In the genomic region with DNA sequence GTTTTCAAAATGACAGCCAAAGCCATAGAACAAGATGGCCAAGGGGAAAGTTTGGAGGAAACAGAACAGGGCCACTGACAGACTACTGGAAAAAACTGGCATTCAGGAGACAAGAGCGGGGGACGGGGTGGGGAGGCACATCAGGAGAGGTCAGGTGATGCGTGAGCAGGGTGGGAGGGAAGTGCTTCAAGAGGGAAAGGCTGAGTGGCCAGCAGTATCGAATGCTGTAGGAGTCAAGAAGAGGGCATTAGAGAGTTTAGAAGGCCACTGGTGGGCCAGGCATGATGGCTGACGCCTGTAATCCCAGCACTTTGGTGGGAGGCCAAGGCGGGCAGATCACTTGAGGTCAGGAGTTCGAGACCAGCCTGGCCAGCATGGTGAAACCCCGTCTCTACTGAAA, we compare ENCODE assay signal across 19 cellular contexts. TPM values are rescaled to one million over a fixed set of nuclear protein-coding genes. Genes with fewer than 3 reads are reported as not detected.
DNase-seq lines count a peak whose midpoint lies in the region; ATAC-seq and TF ChIP-seq lines count a peak whose summit lies in the region.
"Had no signal": no experiment of that assay in that cellular context is flagged by ENCODE, and none has a peak within 500 bp of the region (broad histone marks: within the 10 kb centered on the region; RNA-seq: fewer than 3 reads in every experiment).

No MANE protein-coding gene starts in this region.

- CTCF ChIA-PET in CD4-positive, alpha-beta memory T cell (lab: Charles Lee; ENCODE audit: partially characterized antibody): interaction anchor here (1.5 to 2.0 kb wide), 2 partner anchors 11 to 19 kb away, joined by 4 to 5 read pairs; no protein-coding TSS in a partner anchor

- H4K20me1 ChIP-seq in neural progenitor cell (ENCODE audit: low read depth): peaks cover 84% of the 10 kb centered on the region

- peaks cover 27 to 82% of the 10 kb centered on the region in 2 donors for H3K36me3 Mint-ChIP-seq in CD4-positive, alpha-beta memory T cell
- H3K36me3 Mint-ChIP-seq in brain (peaks cover 44% of the 10 kb centered on the region), neural progenitor cell (peaks cover 23% of the 10 kb centered on the region)

- no peaks in the 10 kb centered on the region for H3K27me3 ChIP-seq in CD4-positive, alpha-beta memory T cell (ENCODE audit: insufficient read depth, low read length)
- H3K27me3 ChIP-seq in H7 (ENCODE audit: control insufficient read depth, insufficient read depth, low read length) (no peaks in the 10 kb centered on the region), neural progenitor cell (no peaks in the 10 kb centered on the region)
- H3K27me3 ChIP-seq: BE2C, foreskin keratinocyte, SJCRH30, tibial artery had no signal

- no peak for TF ChIP-seq CTCF in brain (conservative IDR thresholded peaks at IDR 0.05)
- no peak for TF ChIP-seq CTCF in neural progenitor cell (IDR thresholded peaks at IDR 0.05)

- H3K27me3 Mint-ChIP-seq in CD4-positive, alpha-beta memory T cell: no peaks in the 10 kb centered on the region
- H3K27me3 Mint-ChIP-seq in brain (peaks cover 5% of the 10 kb centered on the region), neural progenitor cell (ENCODE audit: insufficient read depth, low read depth) (peaks cover 10% of the 10 kb centered on the region)
- H3K27me3 Mint-ChIP-seq: activated CD4-positive, alpha-beta T cell treated with anti-CD3 and anti-CD28 coated beads for 36 hours had no signal

- H3K36me3 ChIP-seq in CD4-positive, alpha-beta memory T cell (ENCODE audit: insufficient read depth, low read length): peaks cover 59% of the 10 kb centered on the region
- H3K36me3 ChIP-seq in H7 (replicated peaks; ENCODE audit: control insufficient read depth, insufficient read depth, low read length) (peaks cover 24% of the 10 kb centered on the region), neural progenitor cell (no peaks in the 10 kb centered on the region)

- DNase-seq in CD4-positive, alpha-beta memory T cell: no peak
- DNase-seq in H7 (peak; percentile 46), neural progenitor cell (ENCODE audit: low spot score) (no peak), NCI-H345 treated with DMSO at 0.1 percent for 48 hours (lab: John Stamatoyannopoulos, UW; ENCODE audit: unreplicated experiment) (no peak)
- DNase-seq: activated CD4-positive, alpha-beta T cell treated with anti-CD3 and anti-CD28 coated beads for 36 hours; activated T-cell treated with anti-CD3 and anti-CD28 coated beads, Interleukin-2, amount 50 U/mL, for 48 hours; BE2C; foreskin keratinocyte; lower lobe of right lung; NCI-H1694; NCI-H524; SJCRH30; T-helper 9 cell; tibial artery had no signal

- POLR2A ChIA-PET in CD4-positive, alpha-beta memory T cell (lab: Charles Lee; ENCODE audit: partially characterized antibody): interaction anchor here (41.4 kb wide), 1 partner anchor 36 kb away, joined by 1746 read pairs; the partner anchor contains the start of gene SUN2

- H3K4me3 Mint-ChIP-seq in CD4-positive, alpha-beta memory T cell: no peak overlapping the region
- H3K4me3 Mint-ChIP-seq in brain (no peak overlapping the region), neural progenitor cell (peak overlapping the region; percentile 2)
- H3K4me3 Mint-ChIP-seq: activated CD4-positive, alpha-beta T cell treated with anti-CD3 and anti-CD28 coated beads for 36 hours had no signal

- H3K4me3 ChIP-seq in CD4-positive, alpha-beta memory T cell (ENCODE audit: low read length in 2 of 2): no peak overlapping the region
- no peak overlapping the region for H3K4me3 ChIP-seq in H7 (ENCODE audit: insufficient read depth, low read depth, low read length)
- no peak overlapping the region for H3K4me3 ChIP-seq in neural progenitor cell
- H3K4me3 ChIP-seq: lower lobe of right lung, SJCRH30, tibial artery had no signal

- no peaks in the 10 kb centered on the region for H3K9me3 ChIP-seq in CD4-positive, alpha-beta memory T cell (ENCODE audit: control insufficient read depth in 1 of 2, low read length in 2 of 2)
- H3K9me3 ChIP-seq in neural progenitor cell (ENCODE audit: low read depth): no peaks in the 10 kb centered on the region
- H3K9me3 ChIP-seq: BE2C, lower lobe of right lung, SJCRH30, tibial artery had no signal

- peaks cover 59% of the 10 kb centered on the region for H3K4me1 ChIP-seq in CD4-positive, alpha-beta memory T cell (ENCODE audit: insufficient read depth, low read length)
- peaks cover 26% of the 10 kb centered on the region for H3K4me1 ChIP-seq in neural progenitor cell

- peak overlapping the region in 6 of 7 donors; percentile 48 to 89 (median 84) for H3K27ac Mint-ChIP-seq in CD4-positive, alpha-beta memory T cell
- H3K27ac Mint-ChIP-seq in brain (peak overlapping the region in 4 of 5 experiments; percentile 19 to 68 (median 40)), neural progenitor cell (no peak overlapping the region)

- no peaks in the 10 kb centered on the region for H3K9me3 Mint-ChIP-seq in CD4-positive, alpha-beta memory T cell
- H3K9me3 Mint-ChIP-seq in brain (no peaks in the 10 kb centered on the region), neural progenitor cell (no peaks in the 10 kb centered on the region)

- H3K27ac ChIP-seq in CD4-positive, alpha-beta memory T cell (ENCODE audit: low read depth, low read length): no peak overlapping the region
- H3K27ac ChIP-seq in neural progenitor cell: no peak overlapping the region
- H3K27ac ChIP-seq: foreskin keratinocyte, lower lobe of right lung, SJCRH30, tibial artery had no signal

- ATAC-seq in HG03280 (IDR thresholded peaks at IDR 0.05; ENCODE audit: unreplicated experiment) (no peak), HG03108 (IDR thresholded peaks at IDR 0.05; ENCODE audit: unreplicated experiment) (no peak)
- ATAC-seq: activated CD4-positive, alpha-beta T cell treated with anti-CD3 and anti-CD28 coated beads for 36 hours; foreskin keratinocyte; HCT116; lower lobe of right lung; sciatic nerve had no signal

- H2AFZ ChIP-seq in neural progenitor cell (replicated peaks): no peak overlapping the region

- intact Hi-C loops in CD4-positive, alpha-beta memory T cell (cut with micrococcal nuclease): no loop called here

- H3K4me1 Mint-ChIP-seq in CD4-positive, alpha-beta memory T cell: peaks cover 46 to 62% (median 55%) of the 10 kb centered on the region in 4 donors
- H3K4me1 Mint-ChIP-seq in brain (peaks cover 82% of the 10 kb centered on the region), neural progenitor cell (peaks cover 44% of the 10 kb centered on the region)

- H3K4me2 ChIP-seq in neural progenitor cell: peak overlapping the region; percentile 68

- peaks cover 70% of the 10 kb centered on the region for H3K79me2 ChIP-seq in neural progenitor cell (ENCODE audit: low read depth)

- H3K9ac ChIP-seq in neural progenitor cell: no peak overlapping the region

- peaks cover 26% of the 10 kb centered on the region for H3F3A ChIP-seq in neural progenitor cell (ENCODE audit: low read depth)

RNA-seq across cellular contexts. Expression of gene GTPBP1, which starts 8.2 kb away (rescaled TPM):
- 10 to 100 TPM; 94.1 to 96.6 TPM for total RNA-seq in CD4-positive, alpha-beta memory T cell
- polyA plus RNA-seq in CD4-positive, alpha-beta memory T cell: 10 to 100 TPM; 14.6 to 30.8 TPM
- 71.4 and 92.1 TPM in 2 replicates for total RNA-seq in H7 (2014; rRNA removed; shearing (Covaris generic))
- polyA plus RNA-seq in brain (ENCODE audit: insufficient read depth, low read depth, low replicate concordance): 80.4 TPM
- 40.8 and 91.9 TPM in 2 replicates for total RNA-seq in neural progenitor cell (ENCODE audit: low replicate concordance)

RNA-seq across cellular contexts. Expression of gene JOSD1, which starts 13.2 kb away (rescaled TPM):
- total RNA-seq in CD4-positive, alpha-beta memory T cell: 10 to 100 TPM; 64.6 to 65.4 TPM
- polyA plus RNA-seq in CD4-positive, alpha-beta memory T cell: 1 to 10 TPM; 8.0 to 9.6 TPM
- 33.8 and 34.2 TPM in 2 replicates for total RNA-seq in H7 (2014; rRNA removed; shearing (Covaris generic))
- polyA plus RNA-seq in brain (ENCODE audit: insufficient read depth, low read depth, low replicate concordance): 45.7 TPM
- total RNA-seq in neural progenitor cell (ENCODE audit: low replicate concordance): 32.4 and 39.2 TPM in 2 replicates

RNA-seq across cellular contexts. Expression of gene TOMM22, which starts 32.2 kb away (rescaled TPM):
- 10 to 100 TPM; 41.2 to 42.3 TPM for total RNA-seq in CD4-positive, alpha-beta memory T cell
- 10 to 100 TPM; 60.3 to 78.9 TPM for polyA plus RNA-seq in CD4-positive, alpha-beta memory T cell
- total RNA-seq in H7 (2014; rRNA removed; shearing (Covaris generic)): 70.8 and 79.3 TPM in 2 replicates
- polyA plus RNA-seq in brain (ENCODE audit: insufficient read depth, low read depth, low replicate concordance): 72.7 TPM
- total RNA-seq in neural progenitor cell (ENCODE audit: low replicate concordance): 63.6 and 134 TPM in 2 replicates

RNA-seq across cellular contexts. Expression of gene SUN2, which starts 41.9 kb away (rescaled TPM):
- total RNA-seq in CD4-positive, alpha-beta memory T cell: 1,000 to 10,000 TPM in 1 of 2 experiments, 100 to 1,000 TPM in 1; 988 to 1,004 TPM
- 100 to 1,000 TPM; 323 to 643 TPM for polyA plus RNA-seq in CD4-positive, alpha-beta memory T cell
- 31.8 and 33.4 TPM in 2 replicates for total RNA-seq in H7 (2014; rRNA removed; shearing (Covaris generic))
- 251 TPM for polyA plus RNA-seq in brain (ENCODE audit: insufficient read depth, low read depth, low replicate concordance)
- 16.2 and 33.5 TPM in 2 replicates for total RNA-seq in neural progenitor cell (ENCODE audit: low replicate concordance)

RNA-seq across cellular contexts. Expression of gene CBY1, which starts 57.5 kb away (rescaled TPM):
- 10 to 100 TPM; 30.4 to 35.2 TPM for total RNA-seq in CD4-positive, alpha-beta memory T cell
- 10 to 100 TPM in 1 of 2 donors, 1 to 10 TPM in 1; 3.8 to 10.5 TPM for polyA plus RNA-seq in CD4-positive, alpha-beta memory T cell
- 13.3 and 21.1 TPM in 2 replicates for total RNA-seq in H7 (2014; rRNA removed; shearing (Covaris generic))
- 57.4 TPM for polyA plus RNA-seq in brain (ENCODE audit: insufficient read depth, low read depth, low replicate concordance)
- 23.1 and 25.8 TPM in 2 replicates for total RNA-seq in neural progenitor cell (ENCODE audit: low replicate concordance)
